In genomic region chr3:149277338-149277813, GRCh38 we compare ENCODE assay signal across 1 cellular context.
TF ChIP-seq lines count a peak whose summit lies in the region.

No MANE protein-coding gene starts in this region.

TF ChIP-seq in HepG2, 621 proteins besides CTCF, POLR2A, EP300 and RAD21 (continued from another document):
- TF ChIP-seq ARID5B (CRISPR knock-in tag; IDR thresholded peaks at IDR 0.05) (peak; percentile 83), GMEB2 (CRISPR knock-in tag; IDR thresholded peaks at IDR 0.05; ENCODE audit: low read depth) (no peak), SRF (IDR thresholded peaks at IDR 0.05; ENCODE audit: low read depth, low read length) (no peak), FOXA1 (IDR thresholded peaks at IDR 0.05) (peak; percentile 40; the same call in 1 of the 2 replicates), FOXA1 (CRISPR knock-in tag; IDR thresholded peaks at IDR 0.05) (peak; percentile 86), MEF2D (CRISPR knock-in tag; IDR thresholded peaks at IDR 0.05) (peak; percentile 26; the same call in 1 of the 2 replicates), ZBTB20 (CRISPR knock-in tag; IDR thresholded peaks at IDR 0.05; ENCODE audit: borderline replicate concordance, low read depth) (peak; percentile 92; the same call in 1 of the 2 replicates), ERF (CRISPR knock-in tag; IDR thresholded peaks at IDR 0.05) (0 out of 2 replicates have a peak, but pooled peaks have one; percentile 30), GATAD2A (CRISPR knock-in tag; IDR thresholded peaks at IDR 0.05) (peak; percentile 77), SP1 (IDR thresholded peaks at IDR 0.05) (no peak), SP1 (CRISPR knock-in tag; IDR thresholded peaks at IDR 0.05) (no peak), ZBTB40 (IDR thresholded peaks at IDR 0.05) (no peak), ZBTB40 (CRISPR knock-in tag; IDR thresholded peaks at IDR 0.05) (no peak), GATA4 (IDR thresholded peaks at IDR 0.05; ENCODE audit: borderline replicate concordance, low read depth) (peak; percentile 42; the same call in 1 of the 2 replicates), RXRB (CRISPR knock-in tag; IDR thresholded peaks at IDR 0.05; ENCODE audit: borderline replicate concordance) (peak; percentile 48; the same call in 1 of the 2 replicates), EHMT2 (IDR thresholded peaks at IDR 0.05; ENCODE audit: borderline replicate concordance, low read depth, low read length) (no peak), IKZF1 (IDR thresholded peaks at IDR 0.05) (no peak), ZSCAN20 (CRISPR knock-in tag; IDR thresholded peaks at IDR 0.05; ENCODE audit: borderline replicate concordance) (no peak), FOXP4 (CRISPR knock-in tag; IDR thresholded peaks at IDR 0.05) (peak; percentile 55; the same call in 1 of the 2 replicates), SYNCRIP (IDR thresholded peaks at IDR 0.05; ENCODE audit: insufficient read depth, low read depth, low read length) (no peak), FOXK1 (CRISPR knock-in tag; IDR thresholded peaks at IDR 0.05; ENCODE audit: borderline replicate concordance, low read depth) (peak; percentile 31; the same call in 1 of the 2 replicates), HOMEZ (CRISPR knock-in tag; IDR thresholded peaks at IDR 0.05; ENCODE audit: low read depth) (peak; percentile 62; the same call in 1 of the 2 replicates), ZNF567 (CRISPR knock-in tag; IDR thresholded peaks at IDR 0.05; ENCODE audit: borderline replicate concordance) (no peak), MAX (IDR thresholded peaks at IDR 0.05) (peak; percentile 21; the same call in 1 of the 2 replicates), FOXP1 (IDR thresholded peaks at IDR 0.05) (no peak), FOXP1 (CRISPR knock-in tag; IDR thresholded peaks at IDR 0.05) (peak; percentile 59), AHDC1 (CRISPR knock-in tag; IDR thresholded peaks at IDR 0.05; ENCODE audit: borderline replicate concordance) (peak; percentile 82; the same call in 1 of the 2 replicates), HOXA7 (CRISPR knock-in tag; IDR thresholded peaks at IDR 0.05) (no peak), ZNF10 (CRISPR knock-in tag; IDR thresholded peaks at IDR 0.05; ENCODE audit: borderline replicate concordance, low read depth) (no peak), ZNF335 (CRISPR knock-in tag; IDR thresholded peaks at IDR 0.05) (no peak), FOSL2 (CRISPR knock-in tag; IDR thresholded peaks at IDR 0.05) (peak; percentile 83), SALL1 (CRISPR knock-in tag; IDR thresholded peaks at IDR 0.05) (no peak), NFE2L2 (IDR thresholded peaks at IDR 0.05; ENCODE audit: low read length) (no peak), DMAP1 (CRISPR knock-in tag; IDR thresholded peaks at IDR 0.05) (no peak), MIER3 (CRISPR knock-in tag; IDR thresholded peaks at IDR 0.05; ENCODE audit: borderline replicate concordance) (no peak)
